ENCODE assay signal across 15 cellular contexts in the genomic region with DNA sequence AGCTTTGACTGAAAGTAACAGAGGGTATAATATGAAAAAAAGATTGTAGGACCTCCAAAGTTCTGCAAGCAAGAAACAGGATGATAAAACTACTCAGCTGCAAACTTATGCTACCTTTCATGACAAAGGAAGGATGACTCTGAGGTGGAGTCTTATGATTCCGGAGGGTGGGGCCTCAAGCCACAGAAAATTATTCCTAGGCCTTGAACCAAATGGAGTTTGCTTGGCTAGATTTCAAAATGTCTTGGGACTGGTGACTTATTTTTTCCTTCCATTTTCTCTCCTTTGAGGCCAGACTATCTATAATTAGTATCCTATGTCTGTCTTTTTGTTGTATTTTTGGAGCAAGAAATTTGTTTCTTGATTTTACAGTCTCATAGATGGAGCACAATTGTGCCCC.
DNase-seq lines count a peak whose midpoint lies in the region; ATAC-seq and TF ChIP-seq lines count a peak whose summit lies in the region.
"Had no signal": no experiment of that assay in that cellular context is flagged by ENCODE, and none has a peak within 500 bp of the region (broad histone marks: within the 10 kb centered on the region; RNA-seq: fewer than 3 reads in every experiment).

No MANE protein-coding gene starts in this region.

- H3K4me3 ChIP-seq in gastroesophageal sphincter (no peak overlapping the region), gastrocnemius medialis (no peak overlapping the region)
- H3K4me3 ChIP-seq: SJCRH30 had no signal

- H3K27me3 ChIP-seq in gastroesophageal sphincter: no peaks in the 10 kb centered on the region
- no peaks in the 10 kb centered on the region for H3K27me3 ChIP-seq in gastrocnemius medialis
- H3K27me3 ChIP-seq: SJCRH30 had no signal

- H3K27ac ChIP-seq in gastroesophageal sphincter: peak overlapping the region in 3 of 4 donors; percentile 1 to 36 (median 23)
- H3K27ac ChIP-seq in gastrocnemius medialis: peak overlapping the region in 3 of 4 donors; percentile 53 to 71 (median 66)
- H3K27ac ChIP-seq: SJCRH30 had no signal

- intact Hi-C loops in gastrocnemius medialis (cut with DNase I; ENCODE audit: low total_unique reads): no loop called here

- no peak for ATAC-seq in gastroesophageal sphincter
- ATAC-seq in gastrocnemius medialis: no peak
- ATAC-seq in omental fat pad (ENCODE audit: low FRiP score): no peak

- TF ChIP-seq POLR2A in gastroesophageal sphincter (IDR thresholded peaks at IDR 0.05) (no peak), gastrocnemius medialis (IDR thresholded peaks at IDR 0.05) (no peak)

- TF ChIP-seq CTCF in gastroesophageal sphincter (IDR thresholded peaks at IDR 0.05): no peak
- TF ChIP-seq CTCF in gastrocnemius medialis (IDR thresholded peaks at IDR 0.05 in 4 of 5, conservative IDR thresholded peaks at IDR 0.05 in 1 of 5): no peak
- TF ChIP-seq CTCF in omental fat pad (IDR thresholded peaks at IDR 0.05): no peak

- H3K36me3 ChIP-seq in gastroesophageal sphincter (no peaks in the 10 kb centered on the region), gastrocnemius medialis (no peaks in the 10 kb centered on the region)
- H3K36me3 ChIP-seq: SJCRH30 had no signal

- H3K9me3 ChIP-seq in gastroesophageal sphincter (no peaks in the 10 kb centered on the region), gastrocnemius medialis (no peaks in the 10 kb centered on the region)
- H3K9me3 ChIP-seq: SJCRH30 had no signal

- no peak for TF ChIP-seq EP300 in gastroesophageal sphincter (IDR thresholded peaks at IDR 0.05)

- peak; percentile 17 for DNase-seq in AG08395 (ENCODE audit: low spot score)
- DNase-seq in RPMI7951 (ENCODE audit: low read depth): peak; percentile 62
- no peak for DNase-seq in gastrocnemius medialis
- no peak for DNase-seq in NCI-H1417 (lab: John Stamatoyannopoulos, UW)
- no peak for DNase-seq in effector CD8-positive, alpha-beta T cell (lab: John Stamatoyannopoulos, UW)
- no peak for DNase-seq in NCI-H446 (lab: John Stamatoyannopoulos, UW)
- no peak for DNase-seq in omental fat pad (ENCODE audit: low spot score)
- DNase-seq: CD4-positive, CD25-positive, alpha-beta regulatory T cell; DMS79 treated with DMSO at 0.1 percent for 48 hours; GDM1; MV-4-11; NCI-H2029 treated with DMSO at 0.1 percent for 48 hours; RPMI8226 had no signal

- in situ Hi-C loops in gastrocnemius medialis (cut with MboI; ENCODE audit: low sequenced_read_pairs in 4 of 4): no loop called here

- 22 to 36% methylated on average over 1 of the region's 1 CpG for WGBS in gastroesophageal sphincter (ENCODE audit: low coverage in 1 of 2), 2 donors

- H3K4me1 ChIP-seq in gastroesophageal sphincter (peaks cover 0 to 24% (median 7%) of the 10 kb centered on the region in 3 donors), gastrocnemius medialis (peaks cover 4 to 16% of the 10 kb centered on the region in 2 donors)

Comparison
In these comparisons a context has a peak if more than half of its experiments do, and no peak if none do; other contexts are left out.
1. DNase-seq: peak in AG08395 (single experiment) and RPMI7951 (single experiment); none in gastrocnemius medialis (0 of 2), NCI-H1417 (0 of 3), effector CD8-positive, alpha-beta T cell (single experiment), NCI-H446 (0 of 2) and omental fat pad (single experiment).